In genomic region chr2:80020061-80020460, GRCh38 we compare ENCODE assay signal across 17 cellular contexts.
"Had no signal": no experiment of that assay in that cellular context is flagged by ENCODE, and none has a peak within 500 bp of the region (broad histone marks: within the 10 kb centered on the region; RNA-seq: fewer than 3 reads in every experiment).

No MANE protein-coding gene starts in this region.

- H3K4me3 ChIP-seq: coronary artery, gastrocnemius medialis, heart right ventricle, left ventricle myocardium inferior, tibial nerve had no signal

- H3K27ac ChIP-seq: coronary artery, gastrocnemius medialis, heart right ventricle, left ventricle myocardium inferior, tibial nerve had no signal

- DNase-seq: activated CD4-positive, alpha-beta T cell treated with anti-CD3 and anti-CD28 coated beads for 1 hour; activated CD4-positive, alpha-beta T cell treated with anti-CD3 and anti-CD28 coated beads, Interleukin-2, amount 50 U/mL, for 48 hours; activated CD8-positive, alpha-beta memory T cell treated with anti-CD3 and anti-CD28 coated beads, Interleukin-2, amount 10 ng/mL, durations not matched to agents 7 days and 5 days; activated effector memory CD4-positive, alpha-beta T cell treated with Interleukin-2 at 50 U/mL for 16 hours; activated T-cell treated with anti-CD3 and anti-CD28 coated beads, Interleukin-2, amount 50 U/mL, for 24 hours; central memory CD4-positive, alpha-beta T cell; effector CD8-positive, alpha-beta T cell; gastrocnemius medialis; heart right ventricle; islet precursor cell; left ventricle myocardium inferior; mesenchymal stem cell; stimulated activated CD4-positive, alpha-beta T cell treated with anti-CD3 and anti-CD28 coated beads, Interleukin-2, amount 100 ng/mL, for 24 hours; stimulated activated naive B cell treated with anti-CD40 and anti-IgM and Interleukin-4, amounts not matched to agents 10 μg/mL and 1 μg/mL and 100 μg/mL, for 72 hours had no signal

- H3K9me3 ChIP-seq: gastrocnemius medialis, heart right ventricle, left ventricle myocardium inferior, tibial nerve had no signal

- H3K36me3 ChIP-seq: gastrocnemius medialis, heart right ventricle, left ventricle myocardium inferior, tibial nerve had no signal

- H3K4me1 ChIP-seq: gastrocnemius medialis, heart right ventricle, left ventricle myocardium inferior, tibial nerve had no signal

- H3K27me3 ChIP-seq: gastrocnemius medialis, tibial nerve had no signal

- ATAC-seq: activated CD8-positive, alpha-beta memory T cell treated with anti-CD3 and anti-CD28 coated beads, Interleukin-2, amount 10 ng/mL, durations not matched to agents 7 days and 5 days; gastrocnemius medialis; heart right ventricle; sciatic nerve; stimulated activated naive B cell treated with anti-CD40 and anti-IgM and Interleukin-4, amounts not matched to agents 10 μg/mL and 1 μg/mL and 100 μg/mL, for 72 hours had no signal
